ENCODE assay signal across 8 cellular contexts in the genomic region with DNA sequence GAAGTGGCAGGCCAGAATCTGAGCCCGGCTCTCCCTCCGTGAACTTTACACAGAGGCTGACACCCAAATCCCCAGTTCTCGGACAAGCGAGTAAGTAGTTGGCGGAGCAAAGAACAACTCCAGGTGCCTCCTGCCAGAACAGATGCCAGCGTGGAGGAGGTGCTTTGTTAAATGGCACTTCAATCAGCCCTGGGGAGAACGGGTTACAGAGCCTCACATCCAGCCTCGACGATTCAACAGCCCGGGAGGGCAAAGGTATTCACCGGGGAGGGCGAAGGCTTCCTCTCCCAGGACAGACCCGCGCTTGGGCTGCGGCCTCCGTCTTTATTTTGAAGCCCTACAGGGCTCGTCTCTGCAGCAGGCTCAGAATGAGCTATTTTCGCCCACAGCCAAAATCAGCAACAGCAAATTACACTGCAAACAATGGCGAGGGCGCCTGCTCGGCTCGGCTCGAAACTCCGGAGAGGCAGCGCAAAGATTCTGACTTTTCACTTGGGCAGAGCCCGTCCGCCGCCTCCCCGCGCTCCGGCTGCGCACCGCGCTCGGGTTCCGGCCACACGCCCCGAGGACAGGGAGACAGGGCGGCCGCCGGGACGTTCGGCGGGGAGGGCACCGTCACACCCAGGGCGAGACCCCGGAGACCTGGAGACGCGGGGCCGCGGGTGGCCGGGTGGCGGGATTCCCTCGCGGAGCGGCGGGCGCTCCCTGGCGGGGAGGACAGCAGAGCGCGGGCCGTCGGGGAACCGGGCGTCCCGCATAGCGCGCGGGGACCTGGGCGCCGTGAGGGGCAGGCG. TPM values are rescaled to one million over a fixed set of nuclear protein-coding genes. Genes with fewer than 3 reads are reported as not detected.
A peak's percentile ranks its signal among the peaks of the same experiment; 100 is the strongest.
DNase-seq lines count a peak whose midpoint lies in the region; ATAC-seq and TF ChIP-seq lines count a peak whose summit lies in the region.

No MANE protein-coding gene starts in this region.

- TF ChIP-seq POLR2A in adrenal gland (IDR thresholded peaks at IDR 0.05), result no peak

- H3F3A ChIP-seq in OCI-LY1 (ENCODE audit: insufficient read depth, low read length), result no peaks in the 10 kb centered on the region

- intact Hi-C loops in adrenal gland (cut with DNase I) (no loop called here), left ventricle myocardium inferior (cut with micrococcal nuclease) (no loop called here)

- no peaks in the 10 kb centered on the region for H4K20me1 ChIP-seq in OCI-LY1 (ENCODE audit: insufficient read depth, low read length)

- H2AFZ ChIP-seq in OCI-LY1 (ENCODE audit: low read length), result no peak overlapping the region

- peak; percentile 72 for DNase-seq in NCI-H2227 (lab: John Stamatoyannopoulos, UW; ENCODE audit: unreplicated experiment)
- DNase-seq in NCI-H2227 treated with DMSO at 0.1 percent for 48 hours (lab: John Stamatoyannopoulos, UW), result no peak
- peak; percentile 40 to 61 (median 47) for DNase-seq in adrenal gland
- peak; percentile 43 for DNase-seq in left ventricle myocardium inferior
- DNase-seq in pons (ENCODE audit: low spot score), result peak; percentile 47
- no peak for DNase-seq in epidermal melanocyte (ENCODE audit: insufficient read length, low spot score)

- H3K27ac ChIP-seq in OCI-LY1 (ENCODE audit: low read depth, low read length, poor library complexity, severe bottlenecking) (no peak overlapping the region), adrenal gland (peak overlapping the region in 3 of 5 donors; percentile 55 to 76 (median 60)), left ventricle myocardium inferior (replicated peaks) (peak overlapping the region; percentile 74)

- H3K9me2 ChIP-seq in OCI-LY1 (ENCODE audit: low read depth, low read length), result no peaks in the 10 kb centered on the region

- peak overlapping the region; percentile 34 for H3K4me3 ChIP-seq in OCI-LY1 (ENCODE audit: low read depth, low read length, poor library complexity, severe bottlenecking)
- H3K4me3 ChIP-seq in adrenal gland, result peak overlapping the region in 3 of 4 donors; percentile 28 to 76 (median 63)
- peak overlapping the region; percentile 79 for H3K4me3 ChIP-seq in left ventricle myocardium inferior

- H3K9me3 ChIP-seq in OCI-LY1 (ENCODE audit: low read length) (no peaks in the 10 kb centered on the region), adrenal gland (replicated peaks in 1 of 3) (no peaks in the 10 kb centered on the region), left ventricle myocardium inferior (replicated peaks) (no peaks in the 10 kb centered on the region)

- 3 to 16% (median 5%) methylated on average over 17 to 72 of the region's 72 CpGs for WGBS in adrenal gland, 4 donors

- H3K27me3 ChIP-seq in OCI-LY1 (ENCODE audit: insufficient read depth, low read length) (no peaks in the 10 kb centered on the region), adrenal gland (no peaks in the 10 kb centered on the region), left ventricle myocardium inferior (ENCODE audit: low read depth) (no peaks in the 10 kb centered on the region)

- H3K79me2 ChIP-seq in OCI-LY1 (ENCODE audit: insufficient read depth, low read length), result no peaks in the 10 kb centered on the region

- no peak overlapping the region for H3K9ac ChIP-seq in OCI-LY1 (ENCODE audit: low read length)

- H3K36me3 ChIP-seq in OCI-LY1 (ENCODE audit: insufficient read depth, low read length) (no peaks in the 10 kb centered on the region), adrenal gland (replicated peaks in 1 of 2) (no peaks in the 10 kb centered on the region), left ventricle myocardium inferior (no peaks in the 10 kb centered on the region)

- H3K4me2 ChIP-seq in OCI-LY1 (ENCODE audit: low read length), result peak overlapping the region; percentile 34; the same call in 1 of the 2 replicates

- H3K4me1 ChIP-seq in OCI-LY1 (ENCODE audit: insufficient read depth, low read length, severe bottlenecking) (no peaks in the 10 kb centered on the region), adrenal gland (replicated peaks in 1 of 2) (peaks cover 7 to 17% of the 10 kb centered on the region in 2 donors), left ventricle myocardium inferior (peaks cover 28% of the 10 kb centered on the region)

- ATAC-seq in HG02852 (IDR thresholded peaks at IDR 0.05; ENCODE audit: unreplicated experiment), result peak; percentile 60

- TF ChIP-seq CTCF in OCI-LY1 (IDR thresholded peaks at IDR 0.05; ENCODE audit: low read length) (no peak), adrenal gland (IDR thresholded peaks at IDR 0.05) (peak in 4 of 6 experiments; percentile 19 to 37 (median 25)), left ventricle myocardium inferior (IDR thresholded peaks at IDR 0.05; ENCODE audit: borderline replicate concordance) (peak; percentile 61)

RNA-seq across cellular contexts. Expression of a gene that starts 0.8 kb away (rescaled TPM):
- 10 to 100 TPM in 1 of 8 donors, 1 to 10 TPM in 7; 2.4 to 13.4 (median 6.7) TPM for total RNA-seq in adrenal gland
- 1 to 10 TPM; 1.2 to 9.3 (median 2.2) TPM for polyA plus RNA-seq in adrenal gland
- 1.7 TPM for total RNA-seq in left ventricle myocardium inferior

Comparison
In these comparisons a context has a peak if more than half of its experiments do, and no peak if none do; other contexts are left out.
1. DNase-seq: peak in NCI-H2227 (single experiment), adrenal gland (7 of 7), left ventricle myocardium inferior (single experiment) and pons (single experiment); none in NCI-H2227 treated with DMSO at 0.1 percent for 48 hours (single experiment) and epidermal melanocyte (single experiment).
2. Peak in every context shown above with its lines, with median percentiles within 50 percentile points of each other: H3K4me3 ChIP-seq.